In genomic region chr10:132888446-132888845, GRCh38 we compare ENCODE assay signal across 1 cellular context. TPM values are rescaled to one million over a fixed set of nuclear protein-coding genes. Genes with fewer than 3 reads are reported as not detected.
"Had no signal": no experiment of that assay in that cellular context is flagged by ENCODE, and none has a peak within 500 bp of the region (broad histone marks: within the 10 kb centered on the region; RNA-seq: fewer than 3 reads in every experiment).

No MANE protein-coding gene starts in this region.

RNA-seq across cellular contexts. Expression of gene CFAP46, which starts 53.9 kb away (rescaled TPM):
- total RNA-seq: GM12878 had no signal
